Comparison of ENCODE assay signal across 8 cellular contexts in genomic region chr3:194489736-194490612, GRCh38. TPM values are rescaled to one million over a fixed set of nuclear protein-coding genes. Genes with fewer than 3 reads are reported as not detected.
DNase-seq lines count a peak whose midpoint lies in the region; ATAC-seq and TF ChIP-seq lines count a peak whose summit lies in the region.

No MANE protein-coding gene starts in this region.

- POLR2A ChIA-PET in A673 (lab: Charles Lee; ENCODE audit: low non-redundant PET), result no interaction called here

- H3K9me3 ChIP-seq in A673 (ENCODE audit: low read depth, low read length, poor library complexity, severe bottlenecking) (no peaks in the 10 kb centered on the region), MM.1S (replicated peaks; ENCODE audit: insufficient read depth, low read length) (no peaks in the 10 kb centered on the region)

- H3K4me3 ChIP-seq in A673 (ENCODE audit: low read depth, low read length, poor library complexity, severe bottlenecking) (no peak overlapping the region), MM.1S (ENCODE audit: low read length) (no peak overlapping the region)

- H3K4me1 Mint-ChIP-seq in activated naive CD4-positive, alpha-beta T cell treated with anti-CD3 and anti-CD28 coated beads, Interleukin-2, amount 10 ng/mL, durations not matched to agents 7 days and 5 days, result peaks cover 42% of the 10 kb centered on the region
- H3K4me1 Mint-ChIP-seq in T-helper 1 cell treated with Interleukin-12 subunit alpha and Interleukin-12 subunit beta and Interleukin-4 antibody, amounts not matched to agents 30 μg/mL and 1 μg/mL, for 36 hours (ENCODE audit: low read depth), result peaks cover 43% of the 10 kb centered on the region

- intact Hi-C loops in A673 (cut with micrococcal nuclease; ENCODE audit: unreplicated experiment), result no loop called here

- H3K27me3 ChIP-seq in A673 (replicated peaks; ENCODE audit: insufficient read depth, low read depth, low read length, poor library complexity) (no peaks in the 10 kb centered on the region), MM.1S (replicated peaks; ENCODE audit: insufficient read depth, low read length) (no peaks in the 10 kb centered on the region; the same call in 1 of the 2 replicates)

- no peak overlapping the region for H3K27ac ChIP-seq in A673 (ENCODE audit: low read depth, low read length, poor library complexity, severe bottlenecking)
- H3K27ac ChIP-seq in MM.1S (ENCODE audit: low read length), result no peak overlapping the region

- H3K9ac ChIP-seq in MM.1S (ENCODE audit: low read length), result no peak overlapping the region

- no peak overlapping the region for H2AFZ ChIP-seq in MM.1S (ENCODE audit: low read length)

- no TSS peak for BruUV-seq in A673 (replicated peaks; lab: Mats Ljungman, UMichigan)

- H3K4me2 ChIP-seq in MM.1S (ENCODE audit: low read depth, low read length), result no peak overlapping the region

- 0 out of 2 replicates have a peak, but pooled peaks cover 3% of the 10 kb centered on the region for H3F3A ChIP-seq in MM.1S (ENCODE audit: insufficient read depth, low read length)

- DNase-seq in activated naive CD4-positive, alpha-beta T cell treated with anti-CD3 and anti-CD28 coated beads, Interleukin-2, amount 50 U/mL, for 72 hours (ENCODE audit: low spot score in 2 of 2), result no peak
- DNase-seq in activated naive CD4-positive, alpha-beta T cell treated with anti-CD3 and anti-CD28 coated beads, Interleukin-2, amount 10 ng/mL, durations not matched to agents 7 days and 5 days, result no peak
- peak; percentile 28 for DNase-seq in stimulated activated naive CD8-positive, alpha-beta T cell treated with anti-CD3 and anti-CD28 coated beads, Interleukin-15, Interleukin-2, amounts not matched to agents 100 U/mL and 50 U/mL, for 24 hours
- DNase-seq in A673 (ENCODE audit: low spot score), result no peak
- DNase-seq in MM.1S, result no peak

- H3K79me2 ChIP-seq in MM.1S (ENCODE audit: low read length), result peaks cover 13% of the 10 kb centered on the region

- no peak overlapping the region for H3K4me3 Mint-ChIP-seq in activated naive CD4-positive, alpha-beta T cell treated with anti-CD3 and anti-CD28 coated beads, Interleukin-2, amount 10 ng/mL, durations not matched to agents 7 days and 5 days
- peak overlapping the region; percentile 38 for H3K4me3 Mint-ChIP-seq in T-helper 1 cell treated with Interleukin-12 subunit alpha and Interleukin-12 subunit beta and Interleukin-4 antibody, amounts not matched to agents 30 μg/mL and 1 μg/mL, for 36 hours

- no peaks in the 10 kb centered on the region for H4K20me1 ChIP-seq in MM.1S (ENCODE audit: insufficient read depth, low read length)

- H3K27me3 Mint-ChIP-seq in activated naive CD4-positive, alpha-beta T cell treated with anti-CD3 and anti-CD28 coated beads, Interleukin-2, amount 10 ng/mL, durations not matched to agents 7 days and 5 days, result peaks cover 10% of the 10 kb centered on the region
- H3K27me3 Mint-ChIP-seq in T-helper 1 cell treated with Interleukin-12 subunit alpha and Interleukin-12 subunit beta and Interleukin-4 antibody, amounts not matched to agents 30 μg/mL and 1 μg/mL, for 36 hours (ENCODE audit: low read depth), result no peaks in the 10 kb centered on the region

- no peaks in the 10 kb centered on the region for H3K9me2 ChIP-seq in MM.1S (replicated peaks; ENCODE audit: insufficient read depth, low read length)

- TF ChIP-seq CTCF in A673 (conservative IDR thresholded peaks at IDR 0.05; ENCODE audit: low read depth, low read length), result no peak
- no peak for TF ChIP-seq CTCF in MM.1S (IDR thresholded peaks at IDR 0.05; ENCODE audit: low read length)

- peak; percentile 12 to 43 for ATAC-seq in activated naive CD4-positive, alpha-beta T cell treated with anti-CD3 and anti-CD28 coated beads, Interleukin-2, amount 50 U/mL, for 72 hours
- ATAC-seq in HG02763 (IDR thresholded peaks at IDR 0.05; ENCODE audit: unreplicated experiment), result peak; percentile 38
- peak; percentile 11 for ATAC-seq in stimulated activated naive CD8-positive, alpha-beta T cell treated with anti-CD3 and anti-CD28 coated beads, Interleukin-15, Interleukin-2, amounts not matched to agents 100 U/mL and 50 U/mL, for 24 hours
- ATAC-seq in GM19397 (IDR thresholded peaks at IDR 0.05; ENCODE audit: unreplicated experiment), result no peak

- CTCF ChIA-PET in activated naive CD4-positive, alpha-beta T cell treated with anti-CD3 and anti-CD28 coated beads, Interleukin-2, amount 10 ng/mL, durations not matched to agents 7 days and 5 days (lab: Charles Lee), result interaction anchor here (0.8 kb wide), 1 partner anchor 19 kb away, joined by 3 read pairs; no protein-coding TSS in a partner anchor
- CTCF ChIA-PET in A673 (lab: Charles Lee), result no interaction called here

- H3K4me1 ChIP-seq in A673 (ENCODE audit: insufficient read depth, low read length, poor library complexity, severe bottlenecking) (peaks cover 3% of the 10 kb centered on the region), MM.1S (ENCODE audit: low read length) (0 out of 2 replicates have a peak, but pooled peaks cover 4% of the 10 kb centered on the region)

- H3K27ac Mint-ChIP-seq in activated naive CD4-positive, alpha-beta T cell treated with anti-CD3 and anti-CD28 coated beads, Interleukin-2, amount 50 U/mL, for 72 hours, result peak overlapping the region; percentile 3 to 16
- H3K27ac Mint-ChIP-seq in activated naive CD4-positive, alpha-beta T cell treated with anti-CD3 and anti-CD28 coated beads, Interleukin-2, amount 10 ng/mL, durations not matched to agents 7 days and 5 days, result no peak overlapping the region
- peak overlapping the region; percentile 70 for H3K27ac Mint-ChIP-seq in T-helper 1 cell treated with Interleukin-12 subunit alpha and Interleukin-12 subunit beta and Interleukin-4 antibody, amounts not matched to agents 30 μg/mL and 1 μg/mL, for 36 hours

- peaks cover 7 to 8% of the 10 kb centered on the region in 2 donors for H3K9me3 Mint-ChIP-seq in activated naive CD4-positive, alpha-beta T cell treated with anti-CD3 and anti-CD28 coated beads, Interleukin-2, amount 50 U/mL, for 72 hours
- peaks cover 7% of the 10 kb centered on the region for H3K9me3 Mint-ChIP-seq in activated naive CD4-positive, alpha-beta T cell treated with anti-CD3 and anti-CD28 coated beads, Interleukin-2, amount 10 ng/mL, durations not matched to agents 7 days and 5 days
- H3K9me3 Mint-ChIP-seq in T-helper 1 cell treated with Interleukin-12 subunit alpha and Interleukin-12 subunit beta and Interleukin-4 antibody, amounts not matched to agents 30 μg/mL and 1 μg/mL, for 36 hours, result no peaks in the 10 kb centered on the region

- peaks cover 28 to 31% of the 10 kb centered on the region in 2 donors for H3K36me3 Mint-ChIP-seq in activated naive CD4-positive, alpha-beta T cell treated with anti-CD3 and anti-CD28 coated beads, Interleukin-2, amount 50 U/mL, for 72 hours
- peaks cover 11% of the 10 kb centered on the region for H3K36me3 Mint-ChIP-seq in activated naive CD4-positive, alpha-beta T cell treated with anti-CD3 and anti-CD28 coated beads, Interleukin-2, amount 10 ng/mL, durations not matched to agents 7 days and 5 days
- H3K36me3 Mint-ChIP-seq in T-helper 1 cell treated with Interleukin-12 subunit alpha and Interleukin-12 subunit beta and Interleukin-4 antibody, amounts not matched to agents 30 μg/mL and 1 μg/mL, for 36 hours (ENCODE audit: low read depth), result peaks cover 16% of the 10 kb centered on the region

- H3K36me3 ChIP-seq in A673 (ENCODE audit: insufficient read depth, low read length, poor library complexity, severe bottlenecking) (peaks cover under 1% of the 10 kb centered on the region), MM.1S (replicated peaks; ENCODE audit: insufficient read depth, low read length) (no peaks in the 10 kb centered on the region)

RNA-seq across cellular contexts. Expression of gene ATP13A3, which starts 3.2 kb away (rescaled TPM):
- 100 to 1,000 TPM; 106 to 141 TPM for total RNA-seq in activated naive CD4-positive, alpha-beta T cell treated with anti-CD3 and anti-CD28 coated beads, Interleukin-2, amount 50 U/mL, for 72 hours
- total RNA-seq in A673 (2021), result 94.5 and 121 TPM in 2 replicates
